Comparison of ENCODE assay signal across 1 cellular context in genomic region chr7:108417144-108417543, GRCh38.
TF ChIP-seq lines count a peak whose summit lies in the region.

No MANE protein-coding gene starts in this region.

TF ChIP-seq in K562, 482 proteins besides CTCF, POLR2A, EP300 and RAD21:
- TF ChIP-seq KLF13 (tag; IDR thresholded peaks at IDR 0.05; ENCODE audit: borderline replicate concordance, low read depth) (no peak), CEBPB (tag; IDR thresholded peaks at IDR 0.05) (peak; percentile 81), JUND (IDR thresholded peaks at IDR 0.05; ENCODE audit: borderline replicate concordance, low read depth, low read length) (0 out of 2 replicates have a peak, but pooled peaks have one; percentile 35), JUND (tag; IDR thresholded peaks at IDR 0.05; ENCODE audit: borderline replicate concordance, low read depth, low read length) (no peak), CEBPG (CRISPR knock-in tag; IDR thresholded peaks at IDR 0.05) (0 out of 2 replicates have a peak, but pooled peaks have one; percentile 44), CEBPG (tag; conservative IDR thresholded peaks at IDR 0.05 in 1 of 2, IDR thresholded peaks at IDR 0.05 in 1 of 2) (peak; percentile 74 to 81), TCF7L2 (IDR thresholded peaks at IDR 0.05; ENCODE audit: low read depth, low read length) (no peak), ATF3 (IDR thresholded peaks at IDR 0.05) (peak; percentile 87), ATF3 (CRISPR knock-in tag; conservative IDR thresholded peaks at IDR 0.05) (no peak)
- TF ChIP-seq, protein P1, sequence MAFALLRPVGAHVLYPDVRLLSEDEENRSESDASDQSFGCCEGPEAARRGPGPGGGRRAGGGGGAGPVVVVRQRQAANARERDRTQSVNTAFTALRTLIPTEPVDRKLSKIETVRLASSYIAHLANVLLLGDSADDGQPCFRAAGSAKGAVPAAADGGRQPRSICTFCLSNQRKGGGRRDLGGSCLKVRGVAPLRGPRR (CRISPR knock-in tag; IDR thresholded peaks at IDR 0.05): no peak
